ENCODE assay signal across 14 cellular contexts in the genomic region with DNA sequence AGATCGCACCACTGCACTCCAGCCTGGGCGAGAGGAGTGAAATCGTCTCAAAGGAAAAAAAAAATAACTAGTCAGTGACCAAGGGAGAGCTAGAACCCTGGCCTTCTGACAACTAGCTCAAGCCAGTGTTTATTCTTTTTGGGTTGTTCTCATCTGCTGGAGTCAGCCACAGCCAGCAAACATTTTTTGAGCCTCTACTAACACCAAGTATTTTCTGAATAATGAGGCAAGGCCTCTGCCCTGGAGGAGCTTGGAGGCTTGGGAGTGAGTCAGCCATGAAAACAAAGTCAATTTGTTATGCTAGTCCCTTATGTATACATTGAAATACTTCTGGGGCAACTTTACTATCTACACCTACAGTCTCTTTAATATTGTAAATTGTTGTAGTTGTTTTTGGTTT. TPM values are rescaled to one million over a fixed set of nuclear protein-coding genes. Genes with fewer than 3 reads are reported as not detected.
A peak's percentile ranks its signal among the peaks of the same experiment; 100 is the strongest.
DNase-seq lines count a peak whose midpoint lies in the region; ATAC-seq and TF ChIP-seq lines count a peak whose summit lies in the region.
"Had no signal": no experiment of that assay in that cellular context is flagged by ENCODE, and none has a peak within 500 bp of the region (broad histone marks: within the 10 kb centered on the region; RNA-seq: fewer than 3 reads in every experiment).

No MANE protein-coding gene starts in this region.

- intact Hi-C loops in IMR-90 (cut with micrococcal nuclease) (loop anchor here (1.0 to 10.0 kb wide), 3 partner anchors 46 to 434 kb away; partner anchors contain the start of gene NAF1), mammary epithelial cell (cut with micrococcal nuclease) (loop anchor here (10.0 kb wide), 1 partner anchor 376 kb away; the partner anchor contains the start of gene NAF1), colonic mucosa (cut with DNase I) (loop anchor here (5.0 to 10.0 kb wide), 2 partner anchors 54 to 206 kb away; partner anchors contain the start of gene NPY1R)

- no peak for TF ChIP-seq CTCF in AG04450 (IDR thresholded peaks at IDR 0.05; ENCODE audit: low read depth, low read length)
- no peak for TF ChIP-seq CTCF in IMR-90 (conservative IDR thresholded peaks at IDR 0.05; ENCODE audit: low read depth, low read length)
- no peak for TF ChIP-seq CTCF in mammary epithelial cell (conservative IDR thresholded peaks at IDR 0.05 in 1 of 2, IDR thresholded peaks at IDR 0.05 in 1 of 2; ENCODE audit: extremely low read depth in 1 of 2, insufficient read depth in 1 of 2, low read depth in 1 of 2, low read length in 2 of 2)
- no peak for TF ChIP-seq CTCF in colonic mucosa (IDR thresholded peaks at IDR 0.05)

- no peak for TF ChIP-seq RAD21 in IMR-90 (IDR thresholded peaks at IDR 0.05; ENCODE audit: low read length)

- peak; percentile 93 for ATAC-seq in IMR-90 (ENCODE audit: low read depth)
- ATAC-seq in GM21447 (IDR thresholded peaks at IDR 0.05; ENCODE audit: unreplicated experiment), result no peak
- ATAC-seq: lower lobe of right lung had no signal

- BruUV-seq in IMR-90 (replicated peaks; lab: Mats Ljungman, UMichigan) (no TSS peak), mammary epithelial cell (replicated peaks; lab: Mats Ljungman, UMichigan) (no TSS peak)

- H3K4ac ChIP-seq in IMR-90 (ENCODE audit: low read depth, low read length), result no peak overlapping the region

- H3K27ac ChIP-seq in AG04450 (ENCODE audit: low read depth, low read length) (peak overlapping the region; percentile 71), IMR-90 (ENCODE audit: insufficient read depth, low read length) (peak overlapping the region; percentile 58), mammary epithelial cell (ENCODE audit: insufficient read depth, low read depth, low read length) (no peak overlapping the region), colonic mucosa (no peak overlapping the region)
- H3K27ac ChIP-seq: lower lobe of right lung, WERI-Rb-1 had no signal

- no peak overlapping the region for H2BK20ac ChIP-seq in IMR-90 (ENCODE audit: low read depth, low read length)

- peak; percentile 83 for DNase-seq in AG04450 (ENCODE audit: low read depth, low spot score)
- DNase-seq in IMR-90, result peak; percentile 95
- peak; percentile 65 for DNase-seq in mammary epithelial cell
- DNase-seq in kidney glomerular epithelial cell (lab: John Stamatoyannopoulos, UW), result peak; percentile 64
- no peak for DNase-seq in CD1c-positive myeloid dendritic cell (ENCODE audit: extremely low spot score)
- DNase-seq in colonic mucosa, result no peak
- DNase-seq in NCI-H1105 (lab: John Stamatoyannopoulos, UW), result no peak
- DNase-seq: lower lobe of right lung; NCI-H1694 treated with DMSO at 0.1 percent for 48 hours; NCI-H82; occipital lobe; stimulated activated CD8-positive, alpha-beta memory T cell treated with anti-CD3 and anti-CD28 coated beads, Interleukin-4, amount 100 ng/mL, for 48 hours; WERI-Rb-1 had no signal

- H2BK15ac ChIP-seq in IMR-90 (ENCODE audit: low read depth, low read length), result no peak overlapping the region

- no peak overlapping the region for H4K5ac ChIP-seq in IMR-90 (ENCODE audit: low read depth, low read length)

- no peak overlapping the region for H3K56ac ChIP-seq in IMR-90 (ENCODE audit: extremely low read depth, insufficient read depth, low read length)

- H3K27me3 ChIP-seq in AG04450 (ENCODE audit: control insufficient read depth, insufficient read depth, low read length), result no peaks in the 10 kb centered on the region
- no peaks in the 10 kb centered on the region for H3K27me3 ChIP-seq in IMR-90 (ENCODE audit: control insufficient read depth, insufficient read depth, low read length)
- H3K27me3 ChIP-seq in mammary epithelial cell (ENCODE audit: insufficient read depth, low read length), result no peaks in the 10 kb centered on the region
- no peaks in the 10 kb centered on the region for H3K27me3 ChIP-seq in colonic mucosa

- no peak overlapping the region for H2AK9ac ChIP-seq in IMR-90 (replicated peaks; ENCODE audit: low read depth, low read length, poor library complexity)

- H2BK5ac ChIP-seq in IMR-90 (ENCODE audit: low read depth, low read length, poor library complexity, severe bottlenecking), result peak overlapping the region; percentile 27

- H3K4me1 ChIP-seq in IMR-90 (ENCODE audit: control insufficient read depth, insufficient read depth, low read length), result peaks cover 9% of the 10 kb centered on the region
- peaks cover 27% of the 10 kb centered on the region for H3K4me1 ChIP-seq in mammary epithelial cell (ENCODE audit: insufficient read depth, low read length)
- no peaks in the 10 kb centered on the region for H3K4me1 ChIP-seq in colonic mucosa
- H3K4me1 ChIP-seq: lower lobe of right lung had no signal

- H2AFZ ChIP-seq in IMR-90 (replicated peaks; ENCODE audit: low read length, poor library complexity) (no peak overlapping the region), mammary epithelial cell (ENCODE audit: low read depth, low read length) (no peak overlapping the region)

- no peaks in the 10 kb centered on the region for H3K36me3 ChIP-seq in IMR-90 (ENCODE audit: control insufficient read depth, insufficient read depth, low read length)
- peaks cover 4% of the 10 kb centered on the region for H3K36me3 ChIP-seq in mammary epithelial cell (ENCODE audit: insufficient read depth, low read length)
- H3K36me3 ChIP-seq in colonic mucosa, result no peaks in the 10 kb centered on the region
- H3K36me3 ChIP-seq: WERI-Rb-1 had no signal

- no peak overlapping the region for H3K9ac ChIP-seq in IMR-90 (ENCODE audit: low read depth, low read length)
- H3K9ac ChIP-seq in mammary epithelial cell (ENCODE audit: insufficient read depth, low read length), result no peak overlapping the region
- H3K9ac ChIP-seq in colonic mucosa (ENCODE audit: low read depth in 2 of 2, low read length in 2 of 2), result no peak overlapping the region

- in situ Hi-C loops in IMR-90 (cut with MboI; ENCODE audit: low sequenced_read_pairs), result loop anchor here (10.0 to 25.0 kb wide), 2 partner anchors 429 to 1046 kb away; no protein-coding TSS in a partner anchor
- in situ Hi-C loops in mammary epithelial cell (cut with MboI; ENCODE audit: low sequenced_read_pairs in 2 of 2), result loop anchor here in 1 of 2 donors (10.0 kb wide), 1 partner anchor 56 kb away; no protein-coding TSS in a partner anchor

- H3K18ac ChIP-seq in IMR-90 (ENCODE audit: low read depth, low read length), result no peak overlapping the region

- no peak overlapping the region for H3K23ac ChIP-seq in IMR-90 (ENCODE audit: low read depth, low read length)

- H3K14ac ChIP-seq in IMR-90 (replicated peaks; ENCODE audit: low read depth, low read length), result no peak overlapping the region

- no CpG with 5 or more reads among the region's 3 CpGs for WGBS in IMR-90 (ENCODE audit: extremely low coverage in 2 of 2, insufficient read length in 1 of 2), 2 experiments
- 65% methylated on average over 2 of the region's 3 CpGs for WGBS in mammary epithelial cell (ENCODE audit: low coverage, missing lambda C conversion rate)

- peaks cover 3% of the 10 kb centered on the region; the same call in 1 of the 2 replicates for H4K20me1 ChIP-seq in IMR-90 (ENCODE audit: insufficient read depth, low read length)
- H4K20me1 ChIP-seq in mammary epithelial cell (ENCODE audit: insufficient read depth, low read length), result no peaks in the 10 kb centered on the region

- H3K9me3 ChIP-seq in AG04450 (ENCODE audit: control insufficient read depth, insufficient read depth, low read length), result no peaks in the 10 kb centered on the region
- H3K9me3 ChIP-seq in IMR-90 (ENCODE audit: control insufficient read depth, insufficient read depth, low read length), result no peaks in the 10 kb centered on the region
- no peaks in the 10 kb centered on the region for H3K9me3 ChIP-seq in mammary epithelial cell (replicated peaks; ENCODE audit: insufficient read depth, low read length)
- H3K9me3 ChIP-seq in colonic mucosa, result no peaks in the 10 kb centered on the region
- H3K9me3 ChIP-seq: lower lobe of right lung had no signal

- dilution Hi-C loops in IMR-90 (cut with HindIII; ENCODE audit: low sequenced_read_pairs, unreplicated experiment), result no loop called here
- dilution Hi-C loops in mammary epithelial cell (cut with HindIII; ENCODE audit: low sequenced_read_pairs), result no loop called here

- H3K4me3 ChIP-seq in AG04450 (ENCODE audit: low read depth, low read length) (no peak overlapping the region), IMR-90 (ENCODE audit: insufficient read depth, low read depth, low read length) (no peak overlapping the region), mammary epithelial cell (replicated peaks in 1 of 3; ENCODE audit: insufficient read depth in 1 of 3, low read depth in 2 of 3, low read length in 3 of 3) (no peak overlapping the region), colonic mucosa (no peak overlapping the region)
- H3K4me3 ChIP-seq: lower lobe of right lung had no signal

- no peak overlapping the region for H2AK5ac ChIP-seq in IMR-90 (ENCODE audit: low read depth, low read length)

- POLR2A ChIA-PET in AG04450 (lab: Yijun Ruan, JAX), result interaction anchor here (4.2 kb wide), 1 partner anchor 47 kb away, joined by 41 read pairs; the partner anchor contains the start of gene TMA16
- POLR2A ChIA-PET in IMR-90 (lab: Charles Lee; ENCODE audit: unreplicated experiment), result interaction anchor here (0.6 to 1.4 kb wide), 2 partner anchors 47 to 48 kb away, joined by 4 to 5 read pairs; partner anchors contain the start of gene TMA16

- H4K8ac ChIP-seq in IMR-90 (ENCODE audit: low read depth in 2 of 2, low read length in 2 of 2), result no peak overlapping the region

- no peak overlapping the region for H2BK120ac ChIP-seq in IMR-90 (ENCODE audit: low read depth, low read length)

- TF ChIP-seq POLR2A in IMR-90 (IDR thresholded peaks at IDR 0.05; ENCODE audit: low read depth, low read length), result no peak

- CTCF ChIA-PET in AG04450 (lab: Charles Lee), result interaction anchor here (0.6 to 6.1 kb wide), 7 partner anchors 9 to 1043 kb away, joined by 3 to 66 read pairs (median 6); no protein-coding TSS in a partner anchor
- CTCF ChIA-PET in IMR-90 (lab: Yijun Ruan, JAX), result interaction anchor here (0.6 to 1.1 kb wide), 2 partner anchors 13 to 55 kb away, joined by 3 read pairs; no protein-coding TSS in a partner anchor
- CTCF ChIA-PET in mammary epithelial cell (lab: Charles Lee; ENCODE audit: low non-redundant PET), result interaction anchor here (0.7 kb wide), 1 partner anchor 167 kb away, joined by 9 read pairs; no protein-coding TSS in a partner anchor

- H3K4me2 ChIP-seq in IMR-90 (ENCODE audit: low read depth, low read length) (peak overlapping the region; percentile 22), mammary epithelial cell (ENCODE audit: insufficient read depth, low read depth, low read length) (peak overlapping the region; percentile 16)

- peaks cover 12% of the 10 kb centered on the region for H3K9me1 ChIP-seq in IMR-90 (ENCODE audit: insufficient read depth, low read length)

- peaks cover 0 to 7% of the 10 kb centered on the region in 2 experiments; a peak in 1 of 4 replicates for H3K79me1 ChIP-seq in IMR-90 (ENCODE audit: low read depth in 1 of 2, low read length in 2 of 2)

- H3K79me2 ChIP-seq in mammary epithelial cell (ENCODE audit: insufficient read depth, low read length), result no peaks in the 10 kb centered on the region

- H4K91ac ChIP-seq in IMR-90 (ENCODE audit: insufficient read depth, low read depth, low read length), result no peak overlapping the region

RNA-seq across cellular contexts. Expression of gene TMA16, which starts 46.5 kb away (rescaled TPM):
- polyA plus RNA-seq in AG04450 (2011; rRNA removed) (15.3 and 21.1 TPM in 2 replicates), IMR-90 (2012; rRNA removed) (15.6 and 19.8 TPM in 2 replicates), mammary epithelial cell (17.3 TPM)
- polyA minus RNA-seq in AG04450 (2011; rRNA and poly(A)+ RNA removed), result 16.4 and 17.4 TPM in 2 replicates
- total RNA-seq in IMR-90 (2012; rRNA removed) (9.3 and 42.5 TPM in 2 replicates), mammary epithelial cell (10 to 100 TPM; 24.0 to 43.9 TPM), colonic mucosa (10 to 100 TPM; 15.8 to 21.3 TPM)
- 5.0 and 7.2 TPM in 2 replicates for polyA plus RNA-seq in IMR-90 (2012; cell fraction: cytosol; rRNA removed)
- 2.0 and 11.7 TPM in 2 replicates for polyA plus RNA-seq in IMR-90 (2012; cell fraction: nucleus; rRNA removed; ENCODE audit: low replicate concordance)
- 5.6 TPM for polyA minus RNA-seq in mammary epithelial cell

Comparison
In these comparisons a context has a peak if more than half of its experiments do, and no peak if none do; other contexts are left out.
1. DNase-seq: peak in AG04450 (single experiment), IMR-90 (single experiment), mammary epithelial cell (single experiment) and kidney glomerular epithelial cell (single experiment); none in CD1c-positive myeloid dendritic cell (single experiment), colonic mucosa (single experiment) and NCI-H1105 (single experiment).
2. H3K27ac ChIP-seq: peak in AG04450 (single experiment) and IMR-90 (single experiment); none in mammary epithelial cell (single experiment) and colonic mucosa (single experiment).